Comparison of ENCODE assay signal across 14 cellular contexts in genomic region chr7:92612501-92612900, GRCh38. TPM values are rescaled to one million over a fixed set of nuclear protein-coding genes. Genes with fewer than 3 reads are reported as not detected.
DNase-seq lines count a peak whose midpoint lies in the region; TF ChIP-seq lines count a peak whose summit lies in the region.
"Had no signal": no experiment of that assay in that cellular context is flagged by ENCODE, and none has a peak within 500 bp of the region (broad histone marks: within the 10 kb centered on the region; RNA-seq: fewer than 3 reads in every experiment).

No MANE protein-coding gene starts in this region.

- H3K27ac Mint-ChIP-seq in activated T-cell treated with anti-CD3 and anti-CD28 coated beads, Interleukin-2, amount 50 U/mL, for 24 hours, result peak overlapping the region; percentile 84
- H3K27ac Mint-ChIP-seq: type B pancreatic cell had no signal

- H3K9ac ChIP-seq in SK-N-SH (no peak overlapping the region), smooth muscle cell (ENCODE audit: low read depth) (no peak overlapping the region)

- H3K4me1 ChIP-seq in SK-N-SH (ENCODE audit: control insufficient read depth in 1 of 2, insufficient read depth in 2 of 2, low read depth in 1 of 2, low read length in 1 of 2) (peaks cover 6 to 25% of the 10 kb centered on the region in 2 experiments), smooth muscle cell (ENCODE audit: low read depth) (peaks cover 4% of the 10 kb centered on the region), esophagus squamous epithelium (peaks cover 0 to 8% (median 0%) of the 10 kb centered on the region in 3 donors)
- H3K4me1 ChIP-seq: colonic mucosa had no signal

- H3K27me3 ChIP-seq in SK-N-SH (ENCODE audit: insufficient read depth) (no peaks in the 10 kb centered on the region), smooth muscle cell (ENCODE audit: low read depth) (no peaks in the 10 kb centered on the region), esophagus squamous epithelium (no peaks in the 10 kb centered on the region)
- H3K27me3 ChIP-seq: colonic mucosa, ovary had no signal

- no peaks in the 10 kb centered on the region for H3K9me3 ChIP-seq in SK-N-SH
- no peaks in the 10 kb centered on the region for H3K9me3 ChIP-seq in smooth muscle cell (replicated peaks; ENCODE audit: low read depth)
- H3K9me3 ChIP-seq in esophagus squamous epithelium, result no peaks in the 10 kb centered on the region
- H3K9me3 ChIP-seq: colonic mucosa, ovary had no signal

- H3K4me2 ChIP-seq in SK-N-SH, result no peak overlapping the region
- H3K4me2 ChIP-seq in smooth muscle cell, result no peak overlapping the region

- H2AFZ ChIP-seq in SK-N-SH (ENCODE audit: low read depth) (no peak overlapping the region), smooth muscle cell (ENCODE audit: low read depth) (no peak overlapping the region)

- no peak for TF ChIP-seq RAD21 in SK-N-SH (IDR thresholded peaks at IDR 0.05; ENCODE audit: low read length)

- TF ChIP-seq EP300 in SK-N-SH (IDR thresholded peaks at IDR 0.05; ENCODE audit: borderline replicate concordance in 1 of 2, low read depth in 1 of 2, low read length in 1 of 2), result no peak

- peaks cover 73 to 90% of the 10 kb centered on the region in 2 experiments for H3K36me3 ChIP-seq in SK-N-SH (replicated peaks in 1 of 2; ENCODE audit: control insufficient read depth in 1 of 2, insufficient read depth in 2 of 2, low read length in 1 of 2)
- peaks cover 22% of the 10 kb centered on the region for H3K36me3 ChIP-seq in smooth muscle cell (ENCODE audit: low read depth)
- H3K36me3 ChIP-seq in esophagus squamous epithelium, result peaks cover 0 to 38% (median 0%) of the 10 kb centered on the region in 3 donors
- H3K36me3 ChIP-seq: colonic mucosa, ovary had no signal

- 61% methylated on average over 2 of the region's 2 CpGs for WGBS in SK-N-SH (ENCODE audit: low lambda C conversion rate)
- 93% methylated on average over 2 of the region's 2 CpGs for WGBS in smooth muscle cell (ENCODE audit: low lambda C conversion rate)
- WGBS in esophagus squamous epithelium, 2 donors, result 64 to 66% methylated on average over 2 of the region's 2 CpGs
- WGBS in lower leg skin, 2 donors, result 43 to 48% methylated on average over 2 of the region's 2 CpGs

- H3K4me3 Mint-ChIP-seq in activated T-cell treated with anti-CD3 and anti-CD28 coated beads, Interleukin-2, amount 50 U/mL, for 24 hours, result no peak overlapping the region
- H3K4me3 Mint-ChIP-seq: type B pancreatic cell had no signal

- H3K79me2 ChIP-seq in SK-N-SH (ENCODE audit: insufficient read depth) (peaks cover 23% of the 10 kb centered on the region), smooth muscle cell (ENCODE audit: low read depth) (no peaks in the 10 kb centered on the region)

- peaks cover 49% of the 10 kb centered on the region for H3F3A ChIP-seq in SK-N-SH (replicated peaks; ENCODE audit: insufficient read depth)
- H3F3A ChIP-seq in smooth muscle cell (ENCODE audit: low read depth), result peaks cover 7% of the 10 kb centered on the region

- intact Hi-C loops in esophagus squamous epithelium (cut with DNase I), result loop anchor here (10.0 kb wide), 1 partner anchor 432 kb away; no protein-coding TSS in a partner anchor
- intact Hi-C loops in lower leg skin (cut with DNase I; ENCODE audit: low total_unique reads), result no loop called here

- H4K20me1 ChIP-seq in SK-N-SH (ENCODE audit: insufficient read depth) (no peaks in the 10 kb centered on the region), smooth muscle cell (ENCODE audit: low read depth) (peaks cover 23% of the 10 kb centered on the region)

- H3K36me3 Mint-ChIP-seq in activated T-cell treated with anti-CD3 and anti-CD28 coated beads, Interleukin-2, amount 50 U/mL, for 24 hours (ENCODE audit: low read depth), result peaks cover 84% of the 10 kb centered on the region

- H3K4me3 ChIP-seq in SK-N-SH (ENCODE audit: low read depth in 2 of 2, low read length in 1 of 2) (no peak overlapping the region), smooth muscle cell (no peak overlapping the region), esophagus squamous epithelium (no peak overlapping the region), lower leg skin (ENCODE audit: low read depth, poor library complexity, severe bottlenecking) (no peak overlapping the region)
- H3K4me3 ChIP-seq: colonic mucosa, ovary had no signal

- no peaks in the 10 kb centered on the region for H3K27me3 Mint-ChIP-seq in activated T-cell treated with anti-CD3 and anti-CD28 coated beads, Interleukin-2, amount 50 U/mL, for 24 hours
- H3K27me3 Mint-ChIP-seq: type B pancreatic cell had no signal

- H3K9me3 Mint-ChIP-seq in activated T-cell treated with anti-CD3 and anti-CD28 coated beads, Interleukin-2, amount 50 U/mL, for 24 hours, result no peaks in the 10 kb centered on the region
- H3K9me3 Mint-ChIP-seq: type B pancreatic cell had no signal

- TF ChIP-seq CTCF in SK-N-SH (IDR thresholded peaks at IDR 0.05), result no peak
- no peak for TF ChIP-seq CTCF in smooth muscle cell (IDR thresholded peaks at IDR 0.05; ENCODE audit: borderline replicate concordance, insufficient read depth, poor library complexity, severe bottlenecking)
- no peak for TF ChIP-seq CTCF in esophagus squamous epithelium (IDR thresholded peaks at IDR 0.05)
- TF ChIP-seq CTCF in lower leg skin (IDR thresholded peaks at IDR 0.05), result no peak

- peaks cover 34% of the 10 kb centered on the region for H3K4me1 Mint-ChIP-seq in activated T-cell treated with anti-CD3 and anti-CD28 coated beads, Interleukin-2, amount 50 U/mL, for 24 hours (ENCODE audit: low read depth)

- no peaks in the 10 kb centered on the region for H3K9me2 ChIP-seq in SK-N-SH

- H3K27ac ChIP-seq in SK-N-SH (ENCODE audit: low read depth in 2 of 2, low read length in 1 of 2), result peak overlapping the region; percentile 50 to 55; a peak in 3 of 4 replicates
- H3K27ac ChIP-seq in cingulate gyrus (ENCODE audit: low read depth, low read length), result peak overlapping the region; percentile 65
- H3K27ac ChIP-seq in smooth muscle cell (ENCODE audit: low read depth), result peak overlapping the region; percentile 17
- no peak overlapping the region for H3K27ac ChIP-seq in esophagus squamous epithelium
- H3K27ac ChIP-seq: colonic mucosa, ovary had no signal

- POLR2A ChIA-PET in SK-N-SH (lab: Yijun Ruan, JAX), result no interaction called here

- DNase-seq in activated T-cell treated with anti-CD3 and anti-CD28 coated beads, Interleukin-2, amount 50 U/mL, for 24 hours, result no peak
- no peak for DNase-seq in activated T-cell treated with anti-CD3 and anti-CD28 coated beads, Interleukin-2, amount 50 U/mL, for 48 hours
- no peak for DNase-seq in SK-N-SH
- DNase-seq in smooth muscle cell (lab: John Stamatoyannopoulos, UW; ENCODE audit: unreplicated experiment), result no peak
- no peak for DNase-seq in esophagus squamous epithelium (lab: John Stamatoyannopoulos, UW)
- DNase-seq in lower leg skin (ENCODE audit: low spot score in 2 of 2), result no peak
- DNase-seq in HUDEP-2 (lab: John Stamatoyannopoulos, UW; ENCODE audit: unreplicated experiment in 76 of 76), result no peak
- DNase-seq: activated CD4-positive, alpha-beta T cell treated with anti-CD3 and anti-CD28 coated beads for 1 hour; colonic mucosa; DMS153; ovary; SW 1271 had no signal

- TF ChIP-seq POLR2A in esophagus squamous epithelium (IDR thresholded peaks at IDR 0.05) (no peak), lower leg skin (IDR thresholded peaks at IDR 0.05) (no peak)

- CTCF ChIA-PET in SK-N-SH (lab: Yijun Ruan, JAX), result interaction anchor here (0.8 to 11.6 kb wide), 12 partner anchors 7 to 275 kb away, joined by 3 to 126 read pairs (median 4); partner anchors contain the start of genes FAM133B, PEX1 and RBM48

TF ChIP-seq in SK-N-SH, 30 proteins besides CTCF, POLR2A, EP300 and RAD21:
- 0 out of 2 replicates have a peak, but pooled peaks have one; percentile 6 for TF ChIP-seq JUND (IDR thresholded peaks at IDR 0.05)
- no peak for TF ChIP-seq ELF1 (IDR thresholded peaks at IDR 0.05)
- peak; percentile 38; the same call in 1 of the 2 replicates for TF ChIP-seq TCF12 (IDR thresholded peaks at IDR 0.05)

RNA-seq across cellular contexts. Expression of gene FAM133B, which starts 22.3 kb away (rescaled TPM):
- polyA plus RNA-seq in SK-N-SH (2012; rRNA removed), result 13.8 and 16.3 TPM in 2 replicates
- 14.7 and 21.1 TPM in 2 replicates for polyA plus RNA-seq in SK-N-SH (2012; cell fraction: cytosol; rRNA removed)
- polyA plus RNA-seq in SK-N-SH (2012; cell fraction: nucleus; rRNA removed), result 13.0 and 33.6 TPM in 2 replicates
- total RNA-seq in smooth muscle cell, result 24.2 and 36.0 TPM in 2 replicates
- polyA plus RNA-seq in smooth muscle cell, result 17.2 and 25.1 TPM in 2 replicates
- total RNA-seq in esophagus squamous epithelium, result 10 to 100 TPM in 3 of 4 donors, 1 to 10 TPM in 1; 8.5 to 24.4 (median 18.2) TPM
- 10 to 100 TPM; 11.4 to 40.0 (median 14.2) TPM for total RNA-seq in lower leg skin

Comparison
In these comparisons a context has a peak if more than half of its experiments do, and no peak if none do; other contexts are left out.
1. H3K27ac ChIP-seq: peak in SK-N-SH (2 of 2), cingulate gyrus (single experiment) and smooth muscle cell (single experiment); none in esophagus squamous epithelium (0 of 4).